ENCODE assay signal across 8 cellular contexts in the genomic region with DNA sequence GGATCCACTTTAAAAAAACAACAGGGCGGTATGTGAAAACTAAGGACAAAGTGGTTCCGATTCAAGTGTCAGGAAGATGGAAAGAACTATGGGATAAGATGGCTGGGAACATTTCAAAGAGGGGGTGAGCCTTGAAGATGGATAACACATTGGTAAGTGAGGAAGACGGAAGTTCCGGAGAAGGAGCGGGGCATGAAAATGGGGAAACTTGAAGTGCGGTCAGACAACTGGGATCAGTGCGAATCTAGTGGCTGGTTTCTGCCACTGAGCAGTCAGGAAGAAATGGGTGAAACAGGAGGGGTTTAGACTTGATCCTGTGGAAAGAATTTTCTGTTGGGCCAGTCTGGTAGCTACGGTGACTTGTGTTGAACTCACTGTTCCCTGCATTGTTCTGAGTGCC. TPM values are rescaled to one million over a fixed set of nuclear protein-coding genes. Genes with fewer than 3 reads are reported as not detected.
DNase-seq lines count a peak whose midpoint lies in the region; ATAC-seq and TF ChIP-seq lines count a peak whose summit lies in the region.

No MANE protein-coding gene starts in this region.

- CTCF ChIA-PET in PC-3 (lab: Charles Lee) (no interaction called here), HEK293T (lab: Yijun Ruan, JAX) (no interaction called here)

- H3K79me2 ChIP-seq in DOHH2 (ENCODE audit: control insufficient read depth, low read length) (peaks cover 66% of the 10 kb centered on the region), PC-3 (ENCODE audit: low read length) (peaks cover 63% of the 10 kb centered on the region), trophoblast cell (ENCODE audit: control insufficient read depth, insufficient read depth, low read length, poor library complexity) (peaks cover 15% of the 10 kb centered on the region)

- intact Hi-C loops in PC-3 (cut with micrococcal nuclease): no loop called here

- no peaks in the 10 kb centered on the region for H3K9me2 ChIP-seq in DOHH2 (replicated peaks; ENCODE audit: control insufficient read depth, low read length)
- H3K9me2 ChIP-seq in PC-3 (replicated peaks; ENCODE audit: low read length): no peaks in the 10 kb centered on the region

- BruUV-seq in PC-3 (replicated peaks; lab: Mats Ljungman, UMichigan): TSS peak; percentile 74

- H4K8ac ChIP-seq in trophoblast cell (ENCODE audit: low read depth, low read length): no peak overlapping the region

- H3F3A ChIP-seq in DOHH2 (ENCODE audit: control insufficient read depth, insufficient read depth) (peaks cover 3% of the 10 kb centered on the region; the same call in 1 of the 2 replicates), PC-3 (ENCODE audit: low read length, unreplicated experiment) (no peaks in the 10 kb centered on the region)

- H4K20me1 ChIP-seq in DOHH2 (ENCODE audit: control insufficient read depth, insufficient read depth, low read depth, low read length) (peaks cover 8% of the 10 kb centered on the region; the same call in 1 of the 2 replicates), PC-3 (ENCODE audit: low read length) (peaks cover 22% of the 10 kb centered on the region; the same call in 1 of the 2 replicates)

- TF ChIP-seq POLR2A in erythroblast (IDR thresholded peaks at IDR 0.05; ENCODE audit: low read length): no peak

- POLR2A ChIA-PET in PC-3 (lab: Charles Lee; ENCODE audit: unreplicated experiment): interaction anchor here (0.6 kb wide), 2 partner anchors 132 to 1451 kb away, joined by 3 to 5 read pairs; no protein-coding TSS in a partner anchor
- POLR2A ChIA-PET in HEK293T (lab: Yijun Ruan, JAX): interaction anchor here (1.0 to 2.5 kb wide), 3 partner anchors 9 to 34 kb away, joined by 3 to 9 read pairs (median 7); a partner anchor contains a TSS

- H3K27me3 ChIP-seq in DOHH2 (ENCODE audit: control insufficient read depth, low read length): no peaks in the 10 kb centered on the region
- H3K27me3 ChIP-seq in PC-3 (ENCODE audit: low read length): no peaks in the 10 kb centered on the region
- no peaks in the 10 kb centered on the region for H3K27me3 ChIP-seq in trophoblast cell (ENCODE audit: insufficient read depth, low read length)

- H3K9ac ChIP-seq in PC-3 (ENCODE audit: low read length) (peak overlapping the region; percentile 97), trophoblast cell (ENCODE audit: low read length) (no peak overlapping the region)

- H3K36me3 ChIP-seq in DOHH2 (ENCODE audit: control insufficient read depth, low read length): peaks cover 55% of the 10 kb centered on the region
- peaks cover 13% of the 10 kb centered on the region; the same call in 1 of the 2 replicates for H3K36me3 ChIP-seq in PC-3 (ENCODE audit: low read depth, low read length)
- peaks cover 6 to 15% of the 10 kb centered on the region in 2 experiments for H3K36me3 ChIP-seq in trophoblast cell (ENCODE audit: control insufficient read depth in 1 of 2, insufficient read depth in 2 of 2, low read length in 2 of 2)

- no peak overlapping the region for H2BK120ac ChIP-seq in trophoblast cell (ENCODE audit: insufficient read depth, low read length, poor library complexity)

- H3K4ac ChIP-seq in trophoblast cell (ENCODE audit: low read depth, low read length): peak overlapping the region; percentile 76

- no peak overlapping the region for H2BK5ac ChIP-seq in trophoblast cell (ENCODE audit: low read depth, low read length, poor library complexity)

- no peak overlapping the region for H3K23ac ChIP-seq in trophoblast cell (ENCODE audit: low read length)

- H3K4me2 ChIP-seq in DOHH2 (ENCODE audit: low read length) (peak overlapping the region; percentile 87), PC-3 (ENCODE audit: low read length) (peak overlapping the region; percentile 98), trophoblast cell (ENCODE audit: low read length) (peak overlapping the region; percentile 72)

- no peaks in the 10 kb centered on the region for H3K9me3 ChIP-seq in DOHH2 (ENCODE audit: control insufficient read depth, insufficient read depth, low read length)
- H3K9me3 ChIP-seq in PC-3 (ENCODE audit: low read length): no peaks in the 10 kb centered on the region
- H3K9me3 ChIP-seq in trophoblast cell (ENCODE audit: insufficient read depth, low read depth, low read length): no peaks in the 10 kb centered on the region

- no CpG with 5 or more reads among the region's 8 CpGs for WGBS in trophoblast cell (ENCODE audit: extremely low coverage, insufficient coverage, insufficient read length)

- TF ChIP-seq CTCF in DOHH2 (IDR thresholded peaks at IDR 0.05; ENCODE audit: low read depth, low read length, poor library complexity, severe bottlenecking) (no peak), PC-3 (conservative IDR thresholded peaks at IDR 0.05; ENCODE audit: low read depth, low read length) (no peak), epithelial cell of esophagus (IDR thresholded peaks at IDR 0.05; ENCODE audit: insufficient read depth, low read depth, low read length, missing control alignments) (no peak)

- H2AFZ ChIP-seq in PC-3 (ENCODE audit: low read length): no peak overlapping the region
- H2AFZ ChIP-seq in trophoblast cell (ENCODE audit: insufficient read depth, low read length, poor library complexity): no peak overlapping the region

- peak; percentile 14 for DNase-seq in PC-3
- no peak for DNase-seq in epithelial cell of esophagus (ENCODE audit: low read depth)
- no peak for DNase-seq in trophoblast cell
- no peak for DNase-seq in HEK293T (ENCODE audit: extremely low spot score)
- DNase-seq in erythroblast (lab: John Stamatoyannopoulos, UW): no peak

- H3K14ac ChIP-seq in trophoblast cell (ENCODE audit: low read length): no peak overlapping the region

- no peak for ATAC-seq in PC-3
- ATAC-seq in GM18519 (IDR thresholded peaks at IDR 0.05; ENCODE audit: low FRiP score, unreplicated experiment): no peak
- no peak for ATAC-seq in HG02884 (IDR thresholded peaks at IDR 0.05; ENCODE audit: unreplicated experiment)

- H2BK12ac ChIP-seq in trophoblast cell (ENCODE audit: low read length): no peak overlapping the region

- H3K18ac ChIP-seq in trophoblast cell (ENCODE audit: low read length): no peak overlapping the region

- no peak overlapping the region for H3K27ac ChIP-seq in DOHH2 (ENCODE audit: low read depth, low read length)
- H3K27ac ChIP-seq in PC-3 (ENCODE audit: low read length): peak overlapping the region; percentile 49
- no peak overlapping the region for H3K27ac ChIP-seq in trophoblast cell (ENCODE audit: low read depth, low read length)

- peaks cover 5% of the 10 kb centered on the region for H3K79me1 ChIP-seq in trophoblast cell (ENCODE audit: low read length)

- H2AK5ac ChIP-seq in trophoblast cell (ENCODE audit: low read length): no peak overlapping the region

- H3K4me1 ChIP-seq in DOHH2 (ENCODE audit: control insufficient read depth, low read length) (peaks cover 29% of the 10 kb centered on the region), PC-3 (ENCODE audit: insufficient read depth, low read length) (peaks cover 39% of the 10 kb centered on the region), trophoblast cell (ENCODE audit: control insufficient read depth in 1 of 2, insufficient read depth in 2 of 2, low read length in 2 of 2) (peaks cover 0 to 5% of the 10 kb centered on the region in 2 experiments)

- H3K4me3 ChIP-seq in DOHH2 (ENCODE audit: low read length) (peak overlapping the region; percentile 97), PC-3 (ENCODE audit: low read length) (peak overlapping the region; percentile 90), epithelial cell of esophagus (ENCODE audit: low read length) (peak overlapping the region; percentile 81), trophoblast cell (ENCODE audit: low read depth, low read length) (no peak overlapping the region)

- peak overlapping the region; percentile 41 for H4K12ac ChIP-seq in trophoblast cell (ENCODE audit: low read depth, low read length)

- H4K91ac ChIP-seq in trophoblast cell (ENCODE audit: low read depth, low read length): no peak overlapping the region

TF ChIP-seq in HEK293T, 16 proteins besides CTCF, POLR2A, EP300 and RAD21:
- TF ChIP-seq FOXM1 (IDR thresholded peaks at IDR 0.05; ENCODE audit: borderline replicate concordance): no peak
- no peak for TF ChIP-seq ELF4 (IDR thresholded peaks at IDR 0.05)
- TF ChIP-seq CTBP1 (IDR thresholded peaks at IDR 0.05; ENCODE audit: borderline replicate concordance): no peak
- TF ChIP-seq FOXA1 (IDR thresholded peaks at IDR 0.05): no peak
- no peak for TF ChIP-seq NFRKB (IDR thresholded peaks at IDR 0.05)
- TF ChIP-seq TARDBP (IDR thresholded peaks at IDR 0.05): no peak
- no peak for TF ChIP-seq ARNT (IDR thresholded peaks at IDR 0.05)
- no peak for TF ChIP-seq LEF1 (IDR thresholded peaks at IDR 0.05; ENCODE audit: borderline replicate concordance)
- no peak for TF ChIP-seq L3MBTL2 (conservative IDR thresholded peaks at IDR 0.05)
TF ChIP-seq in HEK293T: peak in this region for 0.

RNA-seq across cellular contexts. Expression of a gene that starts 1.2 kb away (rescaled TPM):
- total RNA-seq in PC-3 (2014; rRNA removed): 107 and 113 TPM in 2 replicates
- polyA plus RNA-seq in trophoblast cell (2013): 42.9 and 45.3 TPM in 2 replicates

RNA-seq across cellular contexts. Expression of a gene that starts 33.9 kb away (rescaled TPM):
- total RNA-seq in PC-3 (2014; rRNA removed): 17.2 and 22.5 TPM in 2 replicates
- 17.1 and 17.8 TPM in 2 replicates for polyA plus RNA-seq in trophoblast cell (2013)

RNA-seq across cellular contexts. Expression of a gene that starts 34.0 kb away (rescaled TPM):
- total RNA-seq in PC-3 (2014; rRNA removed): not detected in 2 replicates
- polyA plus RNA-seq in trophoblast cell (2013): 0.14 TPM in 1 of 2 replicates, not detected in the other
